Comparison of ENCODE assay signal across 19 cellular contexts in genomic region chr18:10201226-10201625, GRCh38.
DNase-seq lines count a peak whose midpoint lies in the region; ATAC-seq and TF ChIP-seq lines count a peak whose summit lies in the region.
"Had no signal": no experiment of that assay in that cellular context is flagged by ENCODE, and none has a peak within 500 bp of the region (broad histone marks: within the 10 kb centered on the region; RNA-seq: fewer than 3 reads in every experiment).

No MANE protein-coding gene starts in this region.

- TF ChIP-seq CTCF in fibroblast of villous mesenchyme (IDR thresholded peaks at IDR 0.05; ENCODE audit: insufficient read depth, low read depth, low read length): no peak

- no peak overlapping the region for H2AK5ac ChIP-seq in neuronal stem cell (ENCODE audit: low read depth, low read length)

- no peak overlapping the region for H3K9ac ChIP-seq in neuronal stem cell (ENCODE audit: low read depth, low read length, poor library complexity)
- H3K9ac ChIP-seq: BLaER1 had no signal

- H3K4me3 ChIP-seq in fibroblast of villous mesenchyme (ENCODE audit: low read depth, low read length) (no peak overlapping the region), neuronal stem cell (ENCODE audit: low read length in 2 of 2) (no peak overlapping the region)
- H3K4me3 ChIP-seq: BLaER1 had no signal

- peaks cover 0 to 2% of the 10 kb centered on the region in 2 donors for H3K9me3 ChIP-seq in neuronal stem cell (replicated peaks in 1 of 2; ENCODE audit: control insufficient read depth in 2 of 2, insufficient read depth in 1 of 2, low read depth in 1 of 2, low read length in 2 of 2)
- H3K9me3 ChIP-seq: BE2C, BLaER1, Caco-2 had no signal

- H2AFZ ChIP-seq in neuronal stem cell (ENCODE audit: low read length): no peak overlapping the region

- H4K91ac ChIP-seq in neuronal stem cell (ENCODE audit: low read depth, low read length, poor library complexity): no peak overlapping the region

- H3K4me2 ChIP-seq in neuronal stem cell (ENCODE audit: insufficient read depth, low read length, poor library complexity, severe bottlenecking): no peak overlapping the region
- H3K4me2 ChIP-seq: BLaER1 had no signal

- H3K9me3 Mint-ChIP-seq in dendritic cell treated with granulocyte-macrophage colony-stimulating factor and Interleukin-4, amounts not matched to agents 40 ng/mL and 50 ng/mL, for 4 days: no peaks in the 10 kb centered on the region
- H3K9me3 Mint-ChIP-seq: CD4-positive, alpha-beta T cell; CD8-positive, alpha-beta T cell had no signal

- H3K27me3 ChIP-seq in neuronal stem cell (ENCODE audit: control insufficient read depth in 3 of 3, insufficient read depth in 3 of 3, low read depth in 1 of 3, low read length in 3 of 3): peaks cover 0 to 18% (median 0%) of the 10 kb centered on the region in 3 experiments
- H3K27me3 ChIP-seq: BE2C, BLaER1 had no signal

- H2BK12ac ChIP-seq in neuronal stem cell (ENCODE audit: low read length): no peak overlapping the region

- H3K4me1 Mint-ChIP-seq in dendritic cell treated with granulocyte-macrophage colony-stimulating factor and Interleukin-4, amounts not matched to agents 40 ng/mL and 50 ng/mL, for 4 days (ENCODE audit: low read depth): peaks cover 53% of the 10 kb centered on the region

- WGBS in neuronal stem cell (ENCODE audit: extremely low coverage in 2 of 2, insufficient read length in 2 of 2, insufficient replicate concordance in 1 of 2), 2 donors: no CpG with 5 or more reads among the region's 5 CpGs

- H2BK5ac ChIP-seq in neuronal stem cell (ENCODE audit: low read length): no peak overlapping the region

- no peak overlapping the region for H3K23ac ChIP-seq in neuronal stem cell (ENCODE audit: low read depth, low read length, poor library complexity)

- no peaks in the 10 kb centered on the region for H3K36me3 ChIP-seq in neuronal stem cell (replicated peaks in 1 of 2; ENCODE audit: control insufficient read depth in 2 of 2, insufficient read depth in 2 of 2, low read length in 2 of 2)
- H3K36me3 ChIP-seq: BE2C, BLaER1 had no signal

- H3K4ac ChIP-seq in neuronal stem cell (ENCODE audit: low read length): no peak overlapping the region

- no peak for ATAC-seq in GM18502 (IDR thresholded peaks at IDR 0.05; ENCODE audit: poor library complexity, unreplicated experiment)
- ATAC-seq in GM21381 (IDR thresholded peaks at IDR 0.05; ENCODE audit: unreplicated experiment): no peak
- ATAC-seq: CD8-positive, alpha-beta T cell had no signal

- no peaks in the 10 kb centered on the region for H3K27me3 Mint-ChIP-seq in dendritic cell treated with granulocyte-macrophage colony-stimulating factor and Interleukin-4, amounts not matched to agents 40 ng/mL and 50 ng/mL, for 4 days
- H3K27me3 Mint-ChIP-seq: CD4-positive, alpha-beta T cell had no signal

- no peak overlapping the region for H3K4me3 Mint-ChIP-seq in dendritic cell treated with granulocyte-macrophage colony-stimulating factor and Interleukin-4, amounts not matched to agents 40 ng/mL and 50 ng/mL, for 4 days
- H3K4me3 Mint-ChIP-seq: CD4-positive, alpha-beta T cell; CD8-positive, alpha-beta T cell had no signal

- no peaks in the 10 kb centered on the region for H3K79me1 ChIP-seq in neuronal stem cell (ENCODE audit: low read depth, low read length)

- intact Hi-C loops in dendritic cell treated with granulocyte-macrophage colony-stimulating factor and Interleukin-4, amounts not matched to agents 40 ng/mL and 50 ng/mL, for 4 days (cut with micrococcal nuclease): no loop called here

- H3K27ac ChIP-seq in neuronal stem cell (replicated peaks; ENCODE audit: low read length): no peak overlapping the region
- H3K27ac ChIP-seq: BLaER1 had no signal

- peak overlapping the region; percentile 66 for H3K18ac ChIP-seq in neuronal stem cell (ENCODE audit: low read length)

- peaks cover 5 to 12% of the 10 kb centered on the region in 2 donors for H3K4me1 ChIP-seq in neuronal stem cell (ENCODE audit: control insufficient read depth in 2 of 2, insufficient read depth in 1 of 2, low read depth in 1 of 2, low read length in 2 of 2)
- H3K4me1 ChIP-seq: BE2C, BLaER1, Caco-2 had no signal

- no peak overlapping the region for H3K14ac ChIP-seq in neuronal stem cell (ENCODE audit: low read length)

- H4K8ac ChIP-seq in neuronal stem cell (ENCODE audit: low read depth, low read length): no peak overlapping the region

- H2BK120ac ChIP-seq in neuronal stem cell (ENCODE audit: low read depth, low read length): no peak overlapping the region

- no peak overlapping the region for H2BK15ac ChIP-seq in neuronal stem cell (ENCODE audit: low read length)

- H3K27ac Mint-ChIP-seq in dendritic cell treated with granulocyte-macrophage colony-stimulating factor and Interleukin-4, amounts not matched to agents 40 ng/mL and 50 ng/mL, for 4 days: peak overlapping the region; percentile 72
- H3K27ac Mint-ChIP-seq: CD4-positive, alpha-beta T cell; CD8-positive, alpha-beta T cell had no signal

- H3K36me3 Mint-ChIP-seq in dendritic cell treated with granulocyte-macrophage colony-stimulating factor and Interleukin-4, amounts not matched to agents 40 ng/mL and 50 ng/mL, for 4 days (ENCODE audit: low read depth): no peaks in the 10 kb centered on the region
- H3K36me3 Mint-ChIP-seq: CD8-positive, alpha-beta T cell had no signal

- DNase-seq in SW480 (ENCODE audit: low spot score) (peak; percentile 93), fibroblast of villous mesenchyme (ENCODE audit: low read depth) (peak; percentile 22), neuronal stem cell (ENCODE audit: low spot score) (no peak), RKO (ENCODE audit: low spot score) (no peak), NCI-H82 (lab: John Stamatoyannopoulos, UW) (no peak)
- DNase-seq: 8988T; ACHN; BE2C; C1 segment of cervical spinal cord; Caco-2; Calu3; CD4-positive, alpha-beta T cell; CD8-positive, alpha-beta T cell; DMS79 treated with DMSO at 0.1 percent for 48 hours; GF-D8 had no signal

Comparison
In these comparisons a context has a peak if more than half of its experiments do, and no peak if none do; other contexts are left out.
1. DNase-seq: peak in SW480 (single experiment) and fibroblast of villous mesenchyme (single experiment); none in neuronal stem cell (single experiment), RKO (single experiment) and NCI-H82 (single experiment).